In the genomic region with DNA sequence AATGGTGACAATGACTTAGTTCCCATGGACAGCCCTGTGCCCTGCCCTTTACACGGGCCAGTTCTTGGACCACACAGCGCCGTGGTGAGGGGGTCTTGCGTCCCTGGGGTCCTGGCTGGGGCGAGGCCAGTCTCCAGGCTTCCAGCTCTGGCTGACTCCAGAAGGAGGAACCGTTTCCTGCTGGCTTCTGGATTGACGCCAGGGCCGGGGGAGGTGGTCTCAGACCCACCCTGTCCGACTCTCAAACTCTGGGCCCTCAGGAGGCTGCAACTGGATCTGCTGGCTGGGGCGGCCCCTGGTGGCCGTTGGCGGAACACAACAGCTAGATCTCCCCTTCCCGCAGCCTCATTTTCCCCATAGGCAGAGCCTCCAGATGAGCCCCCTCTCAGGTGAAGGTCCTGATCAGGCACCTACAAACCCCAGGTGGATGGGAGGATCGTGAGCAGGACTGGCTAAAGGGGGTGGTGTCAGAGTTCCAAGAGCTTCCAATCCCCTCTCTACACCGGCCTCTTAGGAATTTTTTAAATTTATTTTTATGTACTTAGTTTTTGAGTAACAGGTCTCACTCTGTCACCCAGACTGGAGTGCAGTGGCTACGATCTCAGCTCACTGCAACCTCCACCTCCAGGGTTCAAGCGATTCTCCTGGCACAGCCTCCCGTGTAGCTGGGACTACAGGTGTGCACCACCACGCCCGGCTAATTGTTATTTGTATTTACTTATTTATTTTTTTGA, we compare ENCODE assay signal across 8 cellular contexts. TPM values are rescaled to one million over a fixed set of nuclear protein-coding genes. Genes with fewer than 3 reads are reported as not detected.
DNase-seq lines count a peak whose midpoint lies in the region; ATAC-seq, FAIRE-seq and TF ChIP-seq lines count a peak whose summit lies in the region.

No MANE protein-coding gene starts in this region.

- CTCF ChIA-PET in K562 (lab: Yijun Ruan, JAX; ENCODE audit: low intra/inter-chr PET ratio) = interaction anchor here (0.6 to 1.8 kb wide), 6 partner anchors 39 to 364 kb away, joined by 3 to 5 read pairs (median 4); no protein-coding TSS in a partner anchor

- FAIRE-seq in D721Med (lab: Jason Lieb, UNC) (no peak), K562 (lab: Jason Lieb, UNC) (peak; percentile 46), keratinocyte (lab: Jason Lieb, UNC) (no peak)

- H3K27ac ChIP-seq in KMS-11 (no peak overlapping the region), K562 (ENCODE audit: extremely low read depth, low read depth, low read length) (no peak overlapping the region), keratinocyte (ENCODE audit: control insufficient read depth, insufficient read depth, low read length) (no peak overlapping the region)

- H3K4me1 ChIP-seq in KMS-11 (ENCODE audit: low read depth, poor library complexity, severe bottlenecking) (no peaks in the 10 kb centered on the region), K562 (replicated peaks in 1 of 2; ENCODE audit: control insufficient read depth in 2 of 2, insufficient read depth in 2 of 2, low read length in 2 of 2) (peaks cover 7 to 15% of the 10 kb centered on the region in 2 experiments; a peak in 3 of 5 replicates), keratinocyte (ENCODE audit: control insufficient read depth, extremely low read depth, insufficient read depth, low read length) (peaks cover 3% of the 10 kb centered on the region)

- no peak for TF ChIP-seq POLR2A in K562 (conservative IDR thresholded peaks at IDR 0.05)

- POLR2A ChIA-PET in K562 (lab: Yijun Ruan, JAX) = interaction anchor here (0.6 to 2.5 kb wide), 3 partner anchors 20 to 473 kb away, joined by 3 to 7 read pairs (median 4); a partner anchor contains a TSS

- H3K4me3 ChIP-seq in KMS-11 (IDR thresholded peaks at IDR 0.05; ENCODE audit: insufficient read depth, low read depth, low read length) (no peak overlapping the region), K562 (no peak overlapping the region), keratinocyte (ENCODE audit: control insufficient read depth in 2 of 3, extremely low read depth in 1 of 3, insufficient read depth in 2 of 3, low read depth in 1 of 3, low read length in 3 of 3) (no peak overlapping the region)

- no peak overlapping the region for H3K9ac ChIP-seq in KMS-11
- peak overlapping the region in 1 of 2 experiments; percentile 43; a peak in 1 of 4 replicates for H3K9ac ChIP-seq in K562 (ENCODE audit: insufficient read depth in 1 of 2, low read depth in 2 of 2, low read length in 2 of 2)
- H3K9ac ChIP-seq in keratinocyte (ENCODE audit: control insufficient read depth, extremely low read depth, insufficient read depth, low read length) = no peak overlapping the region

- BruUV-seq in K562 (replicated peaks; lab: Mats Ljungman, UMichigan) = no TSS peak

- no peak overlapping the region for H2AFZ ChIP-seq in KMS-11 (ENCODE audit: low read depth)
- no peak overlapping the region for H2AFZ ChIP-seq in K562 (ENCODE audit: low read depth, low read length)
- H2AFZ ChIP-seq in keratinocyte (ENCODE audit: control insufficient read depth, low read length) = no peak overlapping the region

- no peaks in the 10 kb centered on the region for H3K36me3 ChIP-seq in KMS-11 (ENCODE audit: insufficient read depth)
- no peaks in the 10 kb centered on the region for H3K36me3 ChIP-seq in K562 (ENCODE audit: control insufficient read depth, insufficient read depth, low read length)
- H3K36me3 ChIP-seq in keratinocyte (ENCODE audit: control insufficient read depth in 2 of 2, extremely low read depth in 1 of 2, insufficient read depth in 2 of 2, low read length in 2 of 2) = no peaks in the 10 kb centered on the region

- H4K20me1 ChIP-seq in KMS-11 (ENCODE audit: insufficient read depth) (no peaks in the 10 kb centered on the region), K562 (replicated peaks; ENCODE audit: control insufficient read depth, insufficient read depth, low read length) (no peaks in the 10 kb centered on the region), keratinocyte (ENCODE audit: control insufficient read depth, extremely low read depth, insufficient read depth, low read length) (no peaks in the 10 kb centered on the region)

- no peak overlapping the region for H3K4me2 ChIP-seq in KMS-11
- no peak overlapping the region for H3K4me2 ChIP-seq in K562 (ENCODE audit: insufficient read depth, low read length)
- no peak overlapping the region for H3K4me2 ChIP-seq in keratinocyte (ENCODE audit: control insufficient read depth, extremely low read depth, insufficient read depth, low read depth, low read length)

- WGBS in K562 (ENCODE audit: insufficient coverage, low coverage, missing lambda C conversion rate) = 27% methylated on average over 17 of the region's 20 CpGs

- no peak for TF ChIP-seq EP300 in K562 (IDR thresholded peaks at IDR 0.05; ENCODE audit: low read length)

- ATAC-seq in K562 (peak; percentile 80), GM21447 (IDR thresholded peaks at IDR 0.05; ENCODE audit: unreplicated experiment) (no peak)

- TF ChIP-seq CTCF in D721Med (IDR thresholded peaks at IDR 0.05; ENCODE audit: insufficient read depth, missing control alignments) (peak; percentile 72), KMS-11 (conservative IDR thresholded peaks at IDR 0.05; ENCODE audit: low read depth, low read length) (peak; percentile 82), K562 (IDR thresholded peaks at IDR 0.05 in 2 of 3, conservative IDR thresholded peaks at IDR 0.05 in 1 of 3; ENCODE audit: insufficient read depth in 2 of 3, low read depth in 1 of 3, low read length in 3 of 3) (peak; percentile 89 to 97 (median 95)), keratinocyte (optimal IDR thresholded peaks at IDR 0.05 in 1 of 3, IDR thresholded peaks at IDR 0.05 in 1 of 3, conservative IDR thresholded peaks at IDR 0.05 in 1 of 3; ENCODE audit: extremely low read depth in 1 of 3, insufficient read depth in 2 of 3, low read length in 3 of 3) (peak; percentile 87 to 98 (median 90))

- no peaks in the 10 kb centered on the region for H3K9me1 ChIP-seq in K562 (ENCODE audit: control insufficient read depth, insufficient read depth, low read length)
- H3K9me1 ChIP-seq in keratinocyte (ENCODE audit: control insufficient read depth, extremely low read depth, insufficient read depth, low read length) = no peaks in the 10 kb centered on the region

- H3K79me2 ChIP-seq in KMS-11 (ENCODE audit: insufficient read depth, low read depth) (no peaks in the 10 kb centered on the region), K562 (ENCODE audit: control insufficient read depth, insufficient read depth, low read length) (no peaks in the 10 kb centered on the region), keratinocyte (ENCODE audit: control insufficient read depth, insufficient read depth, low read length) (no peaks in the 10 kb centered on the region)

- H3K27me3 ChIP-seq in KMS-11 (ENCODE audit: insufficient read depth, low read depth) = peaks cover 28% of the 10 kb centered on the region; the same call in 1 of the 2 replicates
- no peaks in the 10 kb centered on the region for H3K27me3 ChIP-seq in K562 (ENCODE audit: control insufficient read depth in 2 of 2, insufficient read depth in 2 of 2, low read length in 2 of 2)
- H3K27me3 ChIP-seq in keratinocyte (ENCODE audit: control insufficient read depth, extremely low read depth, insufficient read depth, low read length) = peaks cover 4% of the 10 kb centered on the region

- intact Hi-C loops in K562 (cut with micrococcal nuclease) = loop anchor here (1.0 kb wide), 2 partner anchors 40 to 92 kb away; no protein-coding TSS in a partner anchor

- in situ Hi-C loops in K562 (cut with MboI) = loop anchor here (5.0 to 10.0 kb wide), 3 partner anchors 39 to 321 kb away; no protein-coding TSS in a partner anchor

- H3K9me3 ChIP-seq in K562 (replicated peaks; ENCODE audit: control insufficient read depth, insufficient read depth, low read depth, low read length) (peaks cover 9% of the 10 kb centered on the region), keratinocyte (ENCODE audit: control insufficient read depth, low read depth, low read length) (no peaks in the 10 kb centered on the region)

- TF ChIP-seq RAD21 in K562 (CRISPR knock-in tag; conservative IDR thresholded peaks at IDR 0.05 in 1 of 2, IDR thresholded peaks at IDR 0.05 in 1 of 2) = peak; percentile 71 to 85

- dilution Hi-C loops in keratinocyte (cut with MboI; ENCODE audit: extremely low pct_ligation_motif_present, low sequenced_read_pairs) = no loop called here

- DNase-seq in D721Med (ENCODE audit: insufficient read length, low spot score) = no peak
- DNase-seq in T-helper 2 cell = peak; percentile 26 to 60 (median 43)
- peak; percentile 75 to 78 (median 76) for DNase-seq in K562 (ENCODE audit: extremely low read depth in 1 of 4, low spot score in 3 of 4)
- DNase-seq in keratinocyte (ENCODE audit: low read depth, low spot score) = no peak
- DNase-seq in stimulated activated CD4-positive, alpha-beta T cell treated with anti-CD3 and anti-CD28 coated beads, Interleukin-4, amount 100 ng/mL, for 24 hours = peak; percentile 68
- DNase-seq in NCI-H1105 (lab: John Stamatoyannopoulos, UW) = no peak

RNA-seq across cellular contexts. Expression of a gene that starts 8.0 kb away (rescaled TPM):
- total RNA-seq in K562 (2011; cell fraction: chromatin; rRNA removed; ENCODE audit: low replicate concordance) = 4.8 and 5.5 TPM in 2 replicates
- total RNA-seq in K562 (2011; cell fraction: nucleolus; rRNA removed) = 3.3 and 4.0 TPM in 2 replicates
- 4.5 and 6.3 TPM in 2 replicates for total RNA-seq in K562 (2011; cell fraction: nucleoplasm; rRNA removed)
- total RNA-seq in K562 (2014; rRNA removed) (0.37 and 1.3 TPM in 2 replicates), K562 (2014; rRNA removed; fragmentation: Illumina TruSeq; extraction: Trizol) (0.18 and 0.22 TPM in 2 replicates), K562 (2015; rRNA removed; fragmentation: Illumina TruSeq; extraction: Trizol) (0.34 and 0.47 TPM in 2 replicates), K562 (2021) (0.31 and 0.76 TPM in 2 replicates)
- polyA plus RNA-seq in K562 (2011; rRNA removed) (0.13 and 0.46 TPM in 2 replicates), K562 (2014; fragmentation: Illumina TruSeq; extraction: Trizol) (0.35 TPM in 1 of 2 replicates, not detected in the other), K562 (2014; fragmentation: Nextera tagmentation; extraction: Ambion mirVana) (not detected), K562 (2014; rRNA removed) (0.43 and 0.72 TPM in 2 replicates), keratinocyte (not detected in 3 replicates)
- polyA plus RNA-seq in K562 (2011; cell fraction: cytosol; rRNA removed) = 0.29 TPM in 1 of 2 replicates, not detected in the other
- 1.4 and 1.7 TPM in 2 replicates for polyA plus RNA-seq in K562 (2011; cell fraction: nucleus; rRNA removed)
- 0.31 and 0.60 TPM in 2 replicates for polyA plus RNA-seq in K562 (2012)
- polyA minus RNA-seq in K562 (2011; rRNA and poly(A)+ RNA removed) = 0.53 TPM in 1 of 2 replicates, not detected in the other
- polyA minus RNA-seq in K562 (2011; cell fraction: cytosol; rRNA and poly(A)+ RNA removed) = not detected in 2 replicates
- polyA minus RNA-seq in K562 (2011; cell fraction: nucleus; rRNA and poly(A)+ RNA removed) = 0.56 and 1.3 TPM in 2 replicates
- polyA plus RNA-seq in keratinocyte (2011; ENCODE audit: low read depth) = not detected
- not detected in 2 replicates for polyA plus RNA-seq in keratinocyte (2011; cell fraction: cytosol; rRNA removed)
- polyA plus RNA-seq in keratinocyte (2011; cell fraction: nucleus; rRNA removed) = not detected in 2 replicates
- not detected in 2 replicates for polyA plus RNA-seq in keratinocyte (2012; ENCODE audit: low replicate concordance)
- polyA minus RNA-seq in keratinocyte = not detected in 3 replicates
- not detected for polyA minus RNA-seq in keratinocyte (2011; cell fraction: cytosol; rRNA and poly(A)+ RNA removed)
- not detected in 2 replicates for polyA minus RNA-seq in keratinocyte (2011; cell fraction: nucleus; rRNA and poly(A)+ RNA removed)

RNA-seq across cellular contexts. Expression of a gene that starts 8.9 kb away (rescaled TPM):
- 0.46 and 1.6 TPM in 2 replicates for total RNA-seq in K562 (2011; cell fraction: chromatin; rRNA removed; ENCODE audit: low replicate concordance)
- total RNA-seq in K562 (2011; cell fraction: nucleolus; rRNA removed) = 1.3 and 2.0 TPM in 2 replicates
- 1.2 and 2.7 TPM in 2 replicates for total RNA-seq in K562 (2011; cell fraction: nucleoplasm; rRNA removed)
- 0.09 and 0.53 TPM in 2 replicates for total RNA-seq in K562 (2014; rRNA removed)
- total RNA-seq in K562 (2014; rRNA removed; fragmentation: Illumina TruSeq; extraction: Trizol) = 0.10 TPM in 1 of 2 replicates, not detected in the other
- not detected in 2 replicates for total RNA-seq in K562 (2015; rRNA removed; fragmentation: Illumina TruSeq; extraction: Trizol)
- total RNA-seq in K562 (2021) = 0.75 and 0.81 TPM in 2 replicates
- 0.49 and 0.70 TPM in 2 replicates for polyA plus RNA-seq in K562 (2011; rRNA removed)
- 0.53 and 1.9 TPM in 2 replicates for polyA plus RNA-seq in K562 (2011; cell fraction: cytosol; rRNA removed)
- 0.67 and 1.1 TPM in 2 replicates for polyA plus RNA-seq in K562 (2011; cell fraction: nucleus; rRNA removed)
- 0.12 and 0.57 TPM in 2 replicates for polyA plus RNA-seq in K562 (2012)
- 0.51 and 0.84 TPM in 2 replicates for polyA plus RNA-seq in K562 (2014; fragmentation: Illumina TruSeq; extraction: Trizol)
- not detected for polyA plus RNA-seq in K562 (2014; fragmentation: Nextera tagmentation; extraction: Ambion mirVana)
- polyA plus RNA-seq in K562 (2014; rRNA removed) = 0.31 and 0.84 TPM in 2 replicates
- polyA minus RNA-seq in K562 (2011; rRNA and poly(A)+ RNA removed) = 0.78 and 2.1 TPM in 2 replicates
- polyA minus RNA-seq in K562 (2011; cell fraction: cytosol; rRNA and poly(A)+ RNA removed) = 0.67 TPM in 1 of 2 replicates, not detected in the other
- polyA minus RNA-seq in K562 (2011; cell fraction: nucleus; rRNA and poly(A)+ RNA removed) = 0.27 and 0.33 TPM in 2 replicates
- not detected in 3 replicates for polyA plus RNA-seq in keratinocyte
- polyA plus RNA-seq in keratinocyte (2011; ENCODE audit: low read depth) = not detected
- not detected in 2 replicates for polyA plus RNA-seq in keratinocyte (2011; cell fraction: cytosol; rRNA removed)
- not detected in 2 replicates for polyA plus RNA-seq in keratinocyte (2011; cell fraction: nucleus; rRNA removed)
- polyA plus RNA-seq in keratinocyte (2012; ENCODE audit: low replicate concordance) = not detected in 2 replicates
- polyA minus RNA-seq in keratinocyte = not detected in 3 replicates
- not detected for polyA minus RNA-seq in keratinocyte (2011; cell fraction: cytosol; rRNA and poly(A)+ RNA removed)
- polyA minus RNA-seq in keratinocyte (2011; cell fraction: nucleus; rRNA and poly(A)+ RNA removed) = not detected in 2 replicates

RNA-seq across cellular contexts. Expression of a gene that starts 19.4 kb away (rescaled TPM):
- 47.5 and 109 TPM in 2 replicates for total RNA-seq in K562 (2011; cell fraction: chromatin; rRNA removed; ENCODE audit: low replicate concordance)
- total RNA-seq in K562 (2011; cell fraction: nucleolus; rRNA removed) = 178 and 201 TPM in 2 replicates
- 126 and 143 TPM in 2 replicates for total RNA-seq in K562 (2011; cell fraction: nucleoplasm; rRNA removed)
- 186 and 224 TPM in 2 replicates for total RNA-seq in K562 (2014; rRNA removed)
- total RNA-seq in K562 (2014; rRNA removed; fragmentation: Illumina TruSeq; extraction: Trizol) = 54.9 and 64.7 TPM in 2 replicates
- 126 and 129 TPM in 2 replicates for total RNA-seq in K562 (2015; rRNA removed; fragmentation: Illumina TruSeq; extraction: Trizol)
- total RNA-seq in K562 (2021) = 158 and 163 TPM in 2 replicates
- polyA plus RNA-seq in K562 (2011; rRNA removed) = 151 and 194 TPM in 2 replicates
- 219 and 256 TPM in 2 replicates for polyA plus RNA-seq in K562 (2011; cell fraction: cytosol; rRNA removed)
- polyA plus RNA-seq in K562 (2011; cell fraction: nucleus; rRNA removed) = 71.2 and 82.7 TPM in 2 replicates
- 232 and 263 TPM in 2 replicates for polyA plus RNA-seq in K562 (2012)
- polyA plus RNA-seq in K562 (2014; fragmentation: Illumina TruSeq; extraction: Trizol) = 135 and 166 TPM in 2 replicates
- 10 to 100 TPM; 11.2 to 69.8 TPM for polyA plus RNA-seq in K562 (2014; fragmentation: Nextera tagmentation; extraction: Ambion mirVana)
- 232 and 241 TPM in 2 replicates for polyA plus RNA-seq in K562 (2014; rRNA removed)
- 63.4 and 76.9 TPM in 2 replicates for polyA minus RNA-seq in K562 (2011; rRNA and poly(A)+ RNA removed)
- 39.6 and 74.5 TPM in 2 replicates for polyA minus RNA-seq in K562 (2011; cell fraction: cytosol; rRNA and poly(A)+ RNA removed)
- 19.9 and 44.1 TPM in 2 replicates for polyA minus RNA-seq in K562 (2011; cell fraction: nucleus; rRNA and poly(A)+ RNA removed)
- polyA plus RNA-seq in keratinocyte = 4.0 to 8.4 TPM (median 4.4 TPM) in 3 replicates
- not detected for polyA plus RNA-seq in keratinocyte (2011; ENCODE audit: low read depth)
- 2.7 and 5.7 TPM in 2 replicates for polyA plus RNA-seq in keratinocyte (2011; cell fraction: cytosol; rRNA removed)
- polyA plus RNA-seq in keratinocyte (2011; cell fraction: nucleus; rRNA removed) = 4.3 and 6.3 TPM in 2 replicates
- polyA plus RNA-seq in keratinocyte (2012; ENCODE audit: low replicate concordance) = 0.17 and 3.1 TPM in 2 replicates
- 0.48 to 4.6 TPM (median 1.7 TPM) in 3 replicates for polyA minus RNA-seq in keratinocyte
- polyA minus RNA-seq in keratinocyte (2011; cell fraction: cytosol; rRNA and poly(A)+ RNA removed) = 8.8 TPM
- polyA minus RNA-seq in keratinocyte (2011; cell fraction: nucleus; rRNA and poly(A)+ RNA removed) = 2.1 and 5.0 TPM in 2 replicates

RNA-seq across cellular contexts. Expression of a gene that starts 33.8 kb away (rescaled TPM):
- 25.5 and 71.2 TPM in 2 replicates for total RNA-seq in K562 (2011; cell fraction: chromatin; rRNA removed; ENCODE audit: low replicate concordance)
- 47.4 and 53.0 TPM in 2 replicates for total RNA-seq in K562 (2011; cell fraction: nucleolus; rRNA removed)
- total RNA-seq in K562 (2011; cell fraction: nucleoplasm; rRNA removed) = 44.1 and 57.1 TPM in 2 replicates
- 43.0 and 45.3 TPM in 2 replicates for total RNA-seq in K562 (2014; rRNA removed)
- 7.1 and 10.0 TPM in 2 replicates for total RNA-seq in K562 (2014; rRNA removed; fragmentation: Illumina TruSeq; extraction: Trizol)
- 21.1 and 22.8 TPM in 2 replicates for total RNA-seq in K562 (2015; rRNA removed; fragmentation: Illumina TruSeq; extraction: Trizol)
- total RNA-seq in K562 (2021) = 46.2 and 46.9 TPM in 2 replicates
- 22.4 and 28.1 TPM in 2 replicates for polyA plus RNA-seq in K562 (2011; rRNA removed)
- polyA plus RNA-seq in K562 (2011; cell fraction: cytosol; rRNA removed) = 36.6 and 75.2 TPM in 2 replicates
- polyA plus RNA-seq in K562 (2011; cell fraction: nucleus; rRNA removed) = 33.1 and 48.1 TPM in 2 replicates
- 26.7 and 60.7 TPM in 2 replicates for polyA plus RNA-seq in K562 (2012)
- 22.5 and 34.3 TPM in 2 replicates for polyA plus RNA-seq in K562 (2014; fragmentation: Illumina TruSeq; extraction: Trizol)
- polyA plus RNA-seq in K562 (2014; fragmentation: Nextera tagmentation; extraction: Ambion mirVana) = 1 to 10 TPM; 1.2 to 1.7 TPM
- polyA plus RNA-seq in K562 (2014; rRNA removed) = 39.7 and 42.5 TPM in 2 replicates
- 6.1 and 9.0 TPM in 2 replicates for polyA minus RNA-seq in K562 (2011; rRNA and poly(A)+ RNA removed)
- 10.4 and 19.3 TPM in 2 replicates for polyA minus RNA-seq in K562 (2011; cell fraction: cytosol; rRNA and poly(A)+ RNA removed)
- polyA minus RNA-seq in K562 (2011; cell fraction: nucleus; rRNA and poly(A)+ RNA removed) = 15.6 and 16.1 TPM in 2 replicates
- polyA plus RNA-seq in keratinocyte = 23.3 to 36.6 TPM (median 33.0 TPM) in 3 replicates
- polyA plus RNA-seq in keratinocyte (2011; ENCODE audit: low read depth) = 9.5 TPM
- 17.9 and 36.2 TPM in 2 replicates for polyA plus RNA-seq in keratinocyte (2011; cell fraction: cytosol; rRNA removed)
- polyA plus RNA-seq in keratinocyte (2011; cell fraction: nucleus; rRNA removed) = 21.8 and 31.9 TPM in 2 replicates
- polyA plus RNA-seq in keratinocyte (2012; ENCODE audit: low replicate concordance) = 26.7 and 44.0 TPM in 2 replicates
- 10.8 to 34.4 TPM (median 16.2 TPM) in 3 replicates for polyA minus RNA-seq in keratinocyte
- polyA minus RNA-seq in keratinocyte (2011; cell fraction: cytosol; rRNA and poly(A)+ RNA removed) = 29.9 TPM
- 8.5 and 10.2 TPM in 2 replicates for polyA minus RNA-seq in keratinocyte (2011; cell fraction: nucleus; rRNA and poly(A)+ RNA removed)

RNA-seq across cellular contexts. Expression of a gene that starts 48.7 kb away (rescaled TPM):
- total RNA-seq in K562 (2011; cell fraction: chromatin; rRNA removed; ENCODE audit: low replicate concordance) = 83.2 and 239 TPM in 2 replicates
- total RNA-seq in K562 (2011; cell fraction: nucleolus; rRNA removed) = 206 and 242 TPM in 2 replicates
- total RNA-seq in K562 (2011; cell fraction: nucleoplasm; rRNA removed) = 112 and 116 TPM in 2 replicates
- 110 and 138 TPM in 2 replicates for total RNA-seq in K562 (2014; rRNA removed)
- 9.8 and 13.5 TPM in 2 replicates for total RNA-seq in K562 (2014; rRNA removed; fragmentation: Illumina TruSeq; extraction: Trizol)
- 28.7 and 32.9 TPM in 2 replicates for total RNA-seq in K562 (2015; rRNA removed; fragmentation: Illumina TruSeq; extraction: Trizol)
- total RNA-seq in K562 (2021) = 107 and 110 TPM in 2 replicates
- polyA plus RNA-seq in K562 (2011; rRNA removed) = 22.6 and 38.0 TPM in 2 replicates
- polyA plus RNA-seq in K562 (2011; cell fraction: cytosol; rRNA removed) = 38.5 and 83.5 TPM in 2 replicates
- polyA plus RNA-seq in K562 (2011; cell fraction: nucleus; rRNA removed) = 111 and 166 TPM in 2 replicates
- 45.8 and 50.2 TPM in 2 replicates for polyA plus RNA-seq in K562 (2012)
- 19.0 and 35.4 TPM in 2 replicates for polyA plus RNA-seq in K562 (2014; fragmentation: Illumina TruSeq; extraction: Trizol)
- polyA plus RNA-seq in K562 (2014; fragmentation: Nextera tagmentation; extraction: Ambion mirVana) = 1 to 10 TPM; 4.9 to 5.6 TPM
- polyA plus RNA-seq in K562 (2014; rRNA removed) = 124 and 143 TPM in 2 replicates
- polyA minus RNA-seq in K562 (2011; rRNA and poly(A)+ RNA removed) = 9.1 and 9.9 TPM in 2 replicates
- 23.5 and 50.0 TPM in 2 replicates for polyA minus RNA-seq in K562 (2011; cell fraction: cytosol; rRNA and poly(A)+ RNA removed)
- polyA minus RNA-seq in K562 (2011; cell fraction: nucleus; rRNA and poly(A)+ RNA removed) = 92.0 and 97.6 TPM in 2 replicates
- 7.2 to 9.3 TPM (median 8.9 TPM) in 3 replicates for polyA plus RNA-seq in keratinocyte
- 5.3 TPM for polyA plus RNA-seq in keratinocyte (2011; ENCODE audit: low read depth)
- 4.3 and 7.4 TPM in 2 replicates for polyA plus RNA-seq in keratinocyte (2011; cell fraction: cytosol; rRNA removed)
- 24.9 and 28.4 TPM in 2 replicates for polyA plus RNA-seq in keratinocyte (2011; cell fraction: nucleus; rRNA removed)
- polyA plus RNA-seq in keratinocyte (2012; ENCODE audit: low replicate concordance) = 9.7 and 11.1 TPM in 2 replicates
- polyA minus RNA-seq in keratinocyte = 4.0 to 6.6 TPM (median 4.4 TPM) in 3 replicates
- 16.9 TPM for polyA minus RNA-seq in keratinocyte (2011; cell fraction: cytosol; rRNA and poly(A)+ RNA removed)
- 13.4 and 13.7 TPM in 2 replicates for polyA minus RNA-seq in keratinocyte (2011; cell fraction: nucleus; rRNA and poly(A)+ RNA removed)

Comparison
In these comparisons a context has a peak if more than half of its experiments do, and no peak if none do; other contexts are left out.
1. DNase-seq: peak in T-helper 2 cell (5 of 5), K562 (4 of 4) and stimulated activated CD4-positive, alpha-beta T cell treated with anti-CD3 and anti-CD28 coated beads, Interleukin-4, amount 100 ng/mL, for 24 hours (single experiment); none in D721Med (single experiment), keratinocyte (single experiment) and NCI-H1105 (single experiment).
2. Peak in every context shown above with its lines, with median percentiles within 50 percentile points of each other: CTCF ChIP-seq.